18 cellular contexts compared by ENCODE assay signal in genomic region chr15:63698731-63699130, GRCh38.
"Had no signal": no experiment of that assay in that cellular context is flagged by ENCODE, and none has a peak within 500 bp of the region (broad histone marks: within the 10 kb centered on the region; RNA-seq: fewer than 3 reads in every experiment).

No MANE protein-coding gene starts in this region.

- ATAC-seq: activated T-cell treated with anti-CD3 and anti-CD28 coated beads, Interleukin-2, amount 50 U/mL, for 4 hours; left colon had no signal

- H3K9me3 Mint-ChIP-seq: activated B cell treated with CpG ODN at 0.5 μM for 24 hours; activated CD4-positive, alpha-beta T cell treated with anti-CD3 and anti-CD28 coated beads, Interleukin-2, amount 10 ng/mL, durations not matched to agents 7 days and 5 days; activated T-cell treated with anti-CD3 and anti-CD28 coated beads, Interleukin-2, amount 50 U/mL, for 4 hours; brain; endodermal cell; immature natural killer cell; naive B cell; stimulated activated naive CD8-positive, alpha-beta T cell treated with anti-CD3 and anti-CD28 coated beads, Interleukin-15, Interleukin-2, amounts not matched to agents 100 ng/mL and 50 ng/mL, for 24 hours had no signal

- H3K27me3 ChIP-seq: right lobe of liver had no signal

- H3K4me1 Mint-ChIP-seq: activated B cell treated with CpG ODN at 0.5 μM for 24 hours; activated CD4-positive, alpha-beta T cell treated with anti-CD3 and anti-CD28 coated beads, Interleukin-2, amount 10 ng/mL, durations not matched to agents 7 days and 5 days; endodermal cell; immature natural killer cell; naive B cell had no signal

- H3K4me3 ChIP-seq: lung, prostate gland, right lobe of liver, SK-N-MC, thoracic aorta had no signal

- H3K4me3 Mint-ChIP-seq: activated B cell treated with CpG ODN at 0.5 μM for 24 hours; activated CD4-positive, alpha-beta T cell treated with anti-CD3 and anti-CD28 coated beads, Interleukin-2, amount 10 ng/mL, durations not matched to agents 7 days and 5 days; activated T-cell treated with anti-CD3 and anti-CD28 coated beads, Interleukin-2, amount 50 U/mL, for 4 hours; brain; endodermal cell; immature natural killer cell; naive B cell; stimulated activated naive CD8-positive, alpha-beta T cell treated with anti-CD3 and anti-CD28 coated beads, Interleukin-15, Interleukin-2, amounts not matched to agents 100 ng/mL and 50 ng/mL, for 24 hours had no signal

- DNase-seq: activated B cell treated with CpG ODN at 0.5 μM for 24 hours; activated CD4-positive, alpha-beta T cell treated with anti-CD3 and anti-CD28 coated beads, Interleukin-2, amount 10 ng/mL, durations not matched to agents 7 days and 5 days; activated T-cell treated with anti-CD3 and anti-CD28 coated beads, Interleukin-2, amount 50 U/mL, for 4 hours; amygdala; cerebellar nuclear complex; endodermal cell; immature natural killer cell; left colon; naive B cell; occipital lobe; right lobe of liver; stimulated activated CD4-positive, alpha-beta T cell treated with anti-CD3 and anti-CD28 coated beads, Interleukin-2, amount 100 ng/mL, for 48 hours had no signal

- H3K27me3 Mint-ChIP-seq: activated B cell treated with CpG ODN at 0.5 μM for 24 hours; activated CD4-positive, alpha-beta T cell treated with anti-CD3 and anti-CD28 coated beads, Interleukin-2, amount 10 ng/mL, durations not matched to agents 7 days and 5 days; brain; naive B cell; stimulated activated naive CD8-positive, alpha-beta T cell treated with anti-CD3 and anti-CD28 coated beads, Interleukin-15, Interleukin-2, amounts not matched to agents 100 ng/mL and 50 ng/mL, for 24 hours had no signal

- H3K9me3 ChIP-seq: prostate gland, right lobe of liver, thoracic aorta had no signal

- H3K4me1 ChIP-seq: prostate gland, right lobe of liver had no signal

- H3K27ac Mint-ChIP-seq: activated B cell treated with CpG ODN at 0.5 μM for 24 hours; activated CD4-positive, alpha-beta T cell treated with anti-CD3 and anti-CD28 coated beads, Interleukin-2, amount 10 ng/mL, durations not matched to agents 7 days and 5 days; endodermal cell; stimulated activated naive CD8-positive, alpha-beta T cell treated with anti-CD3 and anti-CD28 coated beads, Interleukin-15, Interleukin-2, amounts not matched to agents 100 ng/mL and 50 ng/mL, for 24 hours had no signal

- H3K27ac ChIP-seq: prostate gland, right lobe of liver, SK-N-MC, thoracic aorta had no signal
